ENCODE assay signal across 8 cellular contexts in the genomic region with DNA sequence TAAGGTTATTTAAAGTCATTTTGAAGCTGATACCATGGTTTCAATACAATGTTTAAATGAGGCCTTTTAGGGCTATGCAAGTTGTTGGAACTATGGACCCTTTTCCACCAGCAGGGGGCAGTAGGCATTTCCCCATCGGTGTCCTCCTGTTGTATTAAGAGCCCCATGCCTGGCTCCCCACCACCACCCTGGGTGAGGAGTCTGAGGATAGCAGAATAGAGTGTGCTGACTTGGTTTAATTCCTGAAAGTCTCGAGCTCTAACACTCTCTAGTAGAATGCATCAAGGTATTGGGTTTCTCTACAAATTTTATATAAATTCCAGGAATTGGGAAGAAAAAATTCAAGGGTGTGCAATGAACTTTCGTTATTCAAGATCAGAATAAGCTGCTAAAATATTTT.
DNase-seq lines count a peak whose midpoint lies in the region; ATAC-seq, FAIRE-seq and TF ChIP-seq lines count a peak whose summit lies in the region.

No MANE protein-coding gene starts in this region.

- peak; percentile 45 for TF ChIP-seq CTCF in D721Med (IDR thresholded peaks at IDR 0.05; ENCODE audit: insufficient read depth, missing control alignments)
- peak in 9 of 11 experiments; percentile 24 to 69 (median 59) for TF ChIP-seq CTCF in spleen (IDR thresholded peaks at IDR 0.05 in 8 of 11, conservative IDR thresholded peaks at IDR 0.05 in 3 of 11)

- peaks cover 2% of the 10 kb centered on the region for H3K27me3 Mint-ChIP-seq in activated naive CD8-positive, alpha-beta T cell treated with anti-CD3 and anti-CD28 coated beads, Interleukin-2, amount 50 U/mL, for 24 hours

- H3K4me1 ChIP-seq in spleen: peaks cover 0 to 25% (median 3%) of the 10 kb centered on the region in 6 donors

- no peak overlapping the region for H3K4me3 Mint-ChIP-seq in activated naive CD8-positive, alpha-beta T cell treated with anti-CD3 and anti-CD28 coated beads, Interleukin-2, amount 50 U/mL, for 24 hours

- H3K27ac ChIP-seq in spleen: no peak overlapping the region

- H3K9me3 Mint-ChIP-seq in activated naive CD8-positive, alpha-beta T cell treated with anti-CD3 and anti-CD28 coated beads, Interleukin-2, amount 50 U/mL, for 24 hours: no peaks in the 10 kb centered on the region

- intact Hi-C loops in spleen (cut with DNase I; ENCODE audit: low total_unique reads): no loop called here

- DNase-seq in D721Med (ENCODE audit: insufficient read length, low spot score): no peak
- DNase-seq in SHP77 treated with DMSO at 0.1 percent for 48 hours (lab: John Stamatoyannopoulos, UW): peak; percentile 17
- DNase-seq in activated naive CD8-positive, alpha-beta T cell treated with anti-CD3 and anti-CD28 coated beads, Interleukin-2, amount 50 U/mL, for 24 hours: peak; percentile 69
- peak; percentile 27 for DNase-seq in hepatic stellate cell (ENCODE audit: low spot score)
- DNase-seq in spleen: peak; percentile 81
- DNase-seq in DMS79 treated with DMSO at 0.1 percent for 48 hours (lab: John Stamatoyannopoulos, UW): no peak

- no peaks in the 10 kb centered on the region for H3K9me3 ChIP-seq in spleen

- TF ChIP-seq POLR2A in spleen (IDR thresholded peaks at IDR 0.05): no peak

- ATAC-seq in GM19452 (IDR thresholded peaks at IDR 0.05; ENCODE audit: unreplicated experiment) (peak; percentile 70), HG03442 (IDR thresholded peaks at IDR 0.05; ENCODE audit: unreplicated experiment) (peak; percentile 91)
- peak; percentile 73 for ATAC-seq in activated naive CD8-positive, alpha-beta T cell treated with anti-CD3 and anti-CD28 coated beads, Interleukin-2, amount 50 U/mL, for 24 hours

- no peak overlapping the region for H3K4me3 ChIP-seq in spleen

- WGBS in spleen, 5 donors: 27 to 35% (median 30%) methylated on average over 3 of the region's 3 CpGs

- no peaks in the 10 kb centered on the region for H3K27me3 ChIP-seq in spleen (replicated peaks in 1 of 7)

- no peak overlapping the region for H3K27ac Mint-ChIP-seq in activated naive CD8-positive, alpha-beta T cell treated with anti-CD3 and anti-CD28 coated beads, Interleukin-2, amount 50 U/mL, for 24 hours

- H3K36me3 ChIP-seq in spleen: no peaks in the 10 kb centered on the region

- H3K36me3 Mint-ChIP-seq in activated naive CD8-positive, alpha-beta T cell treated with anti-CD3 and anti-CD28 coated beads, Interleukin-2, amount 50 U/mL, for 24 hours (ENCODE audit: low read depth): no peaks in the 10 kb centered on the region

- FAIRE-seq in D721Med (lab: Jason Lieb, UNC): no peak

- no peaks in the 10 kb centered on the region for H3K4me1 Mint-ChIP-seq in activated naive CD8-positive, alpha-beta T cell treated with anti-CD3 and anti-CD28 coated beads, Interleukin-2, amount 50 U/mL, for 24 hours

Comparison
In these comparisons a context has a peak if more than half of its experiments do, and no peak if none do; other contexts are left out.
1. DNase-seq: peak in SHP77 treated with DMSO at 0.1 percent for 48 hours (single experiment), activated naive CD8-positive, alpha-beta T cell treated with anti-CD3 and anti-CD28 coated beads, Interleukin-2, amount 50 U/mL, for 24 hours (single experiment), hepatic stellate cell (single experiment) and spleen (single experiment); none in D721Med (single experiment) and DMS79 treated with DMSO at 0.1 percent for 48 hours (single experiment).
2. Peak in every context shown above with its lines, with median percentiles within 50 percentile points of each other: ATAC-seq.